Comparison of ENCODE assay signal across 8 cellular contexts in genomic region chr19:20167020-20167644, GRCh38. TPM values are rescaled to one million over a fixed set of nuclear protein-coding genes. Genes with fewer than 3 reads are reported as not detected.
A peak's percentile ranks its signal among the peaks of the same experiment; 100 is the strongest.
DNase-seq lines count a peak whose midpoint lies in the region; ATAC-seq and TF ChIP-seq lines count a peak whose summit lies in the region.

ZNF486 (plus strand) TSS chr19:20167214; CDS start chr19:20167331, 117 bp downstream.

- peaks cover 29 to 58% (median 33%) of the 10 kb centered on the region in 5 donors for H3K36me3 Mint-ChIP-seq in naive thymus-derived CD4-positive, alpha-beta T cell

- in situ Hi-C loops in GM13977 (cut with MboI; ENCODE audit: low pct_unique_long_range_greater_than_20kb, low sequenced_read_pairs, unreplicated experiment): no loop called here

- H3K27me3 Mint-ChIP-seq in naive thymus-derived CD4-positive, alpha-beta T cell: no peaks in the 10 kb centered on the region

- peaks cover 13% of the 10 kb centered on the region; the same call in 1 of the 2 replicates for H3K9me3 ChIP-seq in OCI-LY3 (ENCODE audit: insufficient read depth, low read length)
- H3K9me3 ChIP-seq in naive thymus-derived CD4-positive, alpha-beta T cell (ENCODE audit: control insufficient read depth in 2 of 3, low read length in 3 of 3): peaks cover 0 to 10% (median 0%) of the 10 kb centered on the region in 3 experiments

- H3K4me1 Mint-ChIP-seq in naive thymus-derived CD4-positive, alpha-beta T cell: peaks cover 13 to 42% (median 36%) of the 10 kb centered on the region in 7 donors

- H3K36me3 ChIP-seq in OCI-LY3 (replicated peaks; ENCODE audit: low read depth, low read length): peaks cover 33% of the 10 kb centered on the region
- H3K36me3 ChIP-seq in naive thymus-derived CD4-positive, alpha-beta T cell (ENCODE audit: control insufficient read depth in 2 of 3, insufficient read depth in 3 of 3, low read length in 3 of 3): peaks cover 0 to 17% (median 0%) of the 10 kb centered on the region in 3 experiments

- peaks cover 10% of the 10 kb centered on the region; the same call in 1 of the 2 replicates for H3K4me1 ChIP-seq in OCI-LY3 (ENCODE audit: low read length)
- peaks cover 9 to 13% of the 10 kb centered on the region in 2 donors for H3K4me1 ChIP-seq in naive thymus-derived CD4-positive, alpha-beta T cell (ENCODE audit: control insufficient read depth in 2 of 2, insufficient read depth in 2 of 2, low read length in 2 of 2)

- H3K27ac ChIP-seq in OCI-LY3 (ENCODE audit: low read length): peak within 1 kb of the TSS; percentile 38
- H3K27ac ChIP-seq in naive thymus-derived CD4-positive, alpha-beta T cell (ENCODE audit: low read depth, low read length): peak within 1 kb of the TSS; percentile 76

- CTCF ChIA-PET in naive thymus-derived CD4-positive, alpha-beta T cell (lab: Charles Lee): interaction anchor here (0.6 to 0.7 kb wide), 2 partner anchors 117 to 127 kb away, joined by 3 read pairs; partner anchors contain the start of gene ZNF682

- H3K4me2 ChIP-seq in OCI-LY3 (ENCODE audit: low read length): peak within 1 kb of the TSS; percentile 48

- ATAC-seq in HG02938 (IDR thresholded peaks at IDR 0.05; ENCODE audit: unreplicated experiment): peak; percentile 84
- peak; percentile 99 for ATAC-seq in naive thymus-derived CD4-positive, alpha-beta T cell

- peak within 1 kb of the TSS; percentile 73; the same call in 1 of the 2 replicates for H2AFZ ChIP-seq in OCI-LY3 (ENCODE audit: low read depth, low read length)

- intact Hi-C loops in naive thymus-derived CD4-positive, alpha-beta T cell (cut with micrococcal nuclease): loop anchor here (1.0 to 10.0 kb wide), 14 partner anchors 71 to 1688 kb away; partner anchors contain the start of genes ZNF66 (in 2 of the 2), ATP13A1 (in 1 of the 2), ZNF100 (in 1 of the 2) and ZNF101 (in 1 of the 2)

- no peaks in the 10 kb centered on the region for H4K20me1 ChIP-seq in OCI-LY3 (ENCODE audit: insufficient read depth, low read length)

- no peaks in the 10 kb centered on the region for H3K27me3 ChIP-seq in OCI-LY3 (ENCODE audit: low read depth, low read length)
- no peaks in the 10 kb centered on the region for H3K27me3 ChIP-seq in naive thymus-derived CD4-positive, alpha-beta T cell (ENCODE audit: control insufficient read depth in 2 of 2, insufficient read depth in 2 of 2, low read length in 2 of 2)

- H3K9ac ChIP-seq in OCI-LY3 (ENCODE audit: low read length): peak within 1 kb of the TSS; percentile 64

- POLR2A ChIA-PET in naive thymus-derived CD4-positive, alpha-beta T cell (lab: Charles Lee): interaction anchor here (0.6 to 2.1 kb wide), 13 partner anchors 70 to 1685 kb away, joined by 3 to 8 read pairs (median 4); partner anchors contain the start of genes ZNF253, ZNF429, ZNF431 and ZNF506

- peak within 1 kb of the TSS; percentile 83 to 98 (median 90) for H3K27ac Mint-ChIP-seq in naive thymus-derived CD4-positive, alpha-beta T cell

- peak within 1 kb of the TSS; percentile 90 to 99 (median 95) for H3K4me3 Mint-ChIP-seq in naive thymus-derived CD4-positive, alpha-beta T cell

- peak within 1 kb of the TSS; percentile 81 for H3K4me3 ChIP-seq in OCI-LY3 (ENCODE audit: low read length)
- peak within 1 kb of the TSS; percentile 93 for H3K4me3 ChIP-seq in fibroblast of pulmonary artery (replicated peaks; ENCODE audit: low read depth, low read length)
- H3K4me3 ChIP-seq in naive thymus-derived CD4-positive, alpha-beta T cell (ENCODE audit: low read length): peak within 1 kb of the TSS; percentile 85

- peak; percentile 68 for DNase-seq in GM13977 (ENCODE audit: low spot score)
- DNase-seq in activated T-helper 1 cell treated with anti-CD3 and anti-CD28 coated beads, Interleukin-2, amount 50 U/mL, for 16 hours (ENCODE audit: low read depth in 1 of 2, low spot score in 1 of 2): peak; percentile 84 to 87
- DNase-seq in fibroblast of pulmonary artery (ENCODE audit: low read depth): peak; percentile 96
- peak; percentile 73 to 94 (median 90) for DNase-seq in naive thymus-derived CD4-positive, alpha-beta T cell
- peak; percentile 73 to 92 for DNase-seq in stimulated activated CD8-positive, alpha-beta memory T cell treated with anti-CD3 and anti-CD28 coated beads, Interleukin-7, amount 100 ng/mL, for 48 hours (ENCODE audit: extremely low read depth in 1 of 2, low read depth in 1 of 2)
- no peak for DNase-seq in SIG-M5 treated with dmso at 0.1 percent for 504 hours (lab: John Stamatoyannopoulos, UW; ENCODE audit: unreplicated experiment)

- H3K79me2 ChIP-seq in OCI-LY3 (ENCODE audit: low read length): peaks cover 34% of the 10 kb centered on the region

- no peak for TF ChIP-seq CTCF in GM13977 (IDR thresholded peaks at IDR 0.05; ENCODE audit: extremely low read depth, insufficient read depth, missing control alignments)
- no peak for TF ChIP-seq CTCF in OCI-LY3 (IDR thresholded peaks at IDR 0.05; ENCODE audit: low read depth, low read length)
- no peak for TF ChIP-seq CTCF in fibroblast of pulmonary artery (IDR thresholded peaks at IDR 0.05; ENCODE audit: low read length, missing control alignments)

- peaks cover 2 to 84% (median 23%) of the 10 kb centered on the region in 11 donors for H3K9me3 Mint-ChIP-seq in naive thymus-derived CD4-positive, alpha-beta T cell

RNA-seq across cellular contexts. Expression of gene ZNF486, which starts in this region (rescaled TPM):
- 10 to 100 TPM in 2 of 5 experiments, 1 to 10 TPM in 3; 3.3 to 10.3 (median 4.8) TPM for total RNA-seq in naive thymus-derived CD4-positive, alpha-beta T cell
- polyA plus RNA-seq in naive thymus-derived CD4-positive, alpha-beta T cell: 1 to 10 TPM; 4.0 to 5.0 TPM
